16 cellular contexts compared by ENCODE assay signal in the genomic region with DNA sequence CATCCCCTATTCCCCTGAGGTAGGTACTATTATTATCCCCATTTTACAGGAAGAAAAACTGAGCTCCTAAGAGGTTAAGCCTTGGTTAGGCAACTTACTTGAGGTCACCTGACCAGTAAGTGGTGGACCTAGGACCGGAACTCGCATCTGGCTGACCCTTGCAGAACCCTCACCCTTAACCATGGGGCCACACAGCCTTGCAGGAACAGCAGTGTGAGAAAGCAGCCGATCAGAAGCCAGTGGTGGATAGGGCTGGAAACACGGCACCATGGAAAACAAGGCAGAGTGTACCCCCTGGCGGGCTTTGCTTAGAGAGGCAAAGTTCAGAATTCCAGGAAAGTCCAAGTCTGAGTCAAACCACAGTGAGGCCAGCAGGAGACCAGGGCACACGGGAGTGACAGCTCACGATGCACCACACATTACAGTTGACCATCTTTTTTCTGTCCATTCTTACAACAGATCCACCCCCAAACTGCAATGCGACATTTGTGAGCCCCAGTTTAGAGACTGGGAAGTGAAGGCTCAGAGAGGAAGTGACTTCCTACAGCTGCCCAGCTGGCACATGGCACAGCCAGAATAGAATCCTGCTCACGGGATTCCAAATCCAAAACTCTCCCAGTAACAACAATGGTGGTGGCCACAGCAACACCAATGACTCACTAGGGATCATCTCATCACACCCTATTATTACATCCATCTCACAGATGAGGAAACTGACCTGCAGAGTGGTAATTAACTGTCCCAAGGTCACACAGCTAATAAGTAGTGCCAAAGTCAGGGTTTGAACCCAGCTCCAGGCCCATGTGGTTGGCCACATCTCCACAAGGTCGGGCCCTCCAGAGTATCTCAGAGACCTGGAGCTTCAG. TPM values are rescaled to one million over a fixed set of nuclear protein-coding genes. Genes with fewer than 3 reads are reported as not detected.
A peak's percentile ranks its signal among the peaks of the same experiment; 100 is the strongest.
DNase-seq lines count a peak whose midpoint lies in the region; ATAC-seq, FAIRE-seq and TF ChIP-seq lines count a peak whose summit lies in the region.
"Had no signal": no experiment of that assay in that cellular context is flagged by ENCODE, and none has a peak within 500 bp of the region (broad histone marks: within the 10 kb centered on the region; RNA-seq: fewer than 3 reads in every experiment).

No MANE protein-coding gene starts in this region.

- peaks cover 12% of the 10 kb centered on the region; the same call in 1 of the 2 replicates for H3K4me1 ChIP-seq in Caco-2
- peaks cover 31% of the 10 kb centered on the region for H3K4me1 ChIP-seq in PC-9 (replicated peaks; ENCODE audit: insufficient read depth)
- H3K4me1 ChIP-seq in small intestine (ENCODE audit: control insufficient read depth in 2 of 2, insufficient read depth in 1 of 2, low read depth in 1 of 2, low read length in 1 of 2): no peaks in the 10 kb centered on the region

- POLR2A ChIA-PET in Caco-2 (lab: Charles Lee): interaction anchor here (1.0 kb wide), 1 partner anchor 47 kb away, joined by 5 read pairs; a partner anchor contains a TSS
- POLR2A ChIA-PET in PC-9 (lab: Charles Lee; ENCODE audit: unreplicated experiment): no interaction called here

- no peaks in the 10 kb centered on the region for H3K9me2 ChIP-seq in PC-9 (ENCODE audit: insufficient read depth)

- FAIRE-seq in small intestine (lab: Jason Lieb, UNC): no peak

- BruUV-seq in Caco-2 (replicated peaks; lab: Mats Ljungman, UMichigan) (no TSS peak), PC-9 (replicated peaks; lab: Mats Ljungman, UMichigan) (no TSS peak)

- 75 to 83% (median 83%) methylated on average over 10 of the region's 10 CpGs for WGBS in small intestine, 3 donors

- H4K20me1 ChIP-seq in PC-9 (ENCODE audit: insufficient read depth): no peaks in the 10 kb centered on the region

- no peaks in the 10 kb centered on the region for H3K9me3 ChIP-seq in Caco-2
- H3K9me3 ChIP-seq in PC-9 (ENCODE audit: insufficient read depth, low read depth): no peaks in the 10 kb centered on the region; the same call in 1 of the 2 replicates
- H3K9me3 ChIP-seq in small intestine (ENCODE audit: control insufficient read depth, low read depth): no peaks in the 10 kb centered on the region
- H3K9me3 ChIP-seq: heart left ventricle had no signal

- H3K36me3 ChIP-seq in Caco-2 (ENCODE audit: control insufficient read depth, insufficient read depth, low read length): peaks cover 3% of the 10 kb centered on the region
- peaks cover 12% of the 10 kb centered on the region for H3K36me3 ChIP-seq in PC-9 (ENCODE audit: low read depth)
- H3K36me3 ChIP-seq in small intestine (ENCODE audit: control insufficient read depth in 2 of 2, insufficient read depth in 2 of 2, low read length in 2 of 2): peaks cover 0 to 2% of the 10 kb centered on the region in 2 donors

- H3K4me2 ChIP-seq in PC-9: no peak overlapping the region

- CTCF ChIA-PET in Caco-2 (lab: Charles Lee): interaction anchor here (0.5 kb wide), 1 partner anchor 101 kb away, joined by 3 read pairs; no protein-coding TSS in a partner anchor
- CTCF ChIA-PET in PC-9 (lab: Charles Lee): no interaction called here

- no peak overlapping the region for H3K4me3 ChIP-seq in Caco-2 (ENCODE audit: low read depth, low read length)
- no peak overlapping the region for H3K4me3 ChIP-seq in PC-9
- no peak overlapping the region for H3K4me3 ChIP-seq in small intestine (ENCODE audit: low read depth in 1 of 2, low read length in 2 of 2)
- H3K4me3 ChIP-seq: heart left ventricle had no signal

- TF ChIP-seq CTCF in Caco-2 (IDR thresholded peaks at IDR 0.05; ENCODE audit: insufficient read depth in 1 of 2, low read depth in 1 of 2, low read length in 1 of 2, severe bottlenecking in 1 of 2, unreplicated experiment in 1 of 2) (no peak), PC-9 (conservative IDR thresholded peaks at IDR 0.05) (no peak), neural crest cell (conservative IDR thresholded peaks at IDR 0.05) (no peak), glutamatergic neuron (IDR thresholded peaks at IDR 0.05; ENCODE audit: partially characterized antibody, unreplicated experiment) (no peak)

- H2AFZ ChIP-seq in PC-9: no peak overlapping the region

- H3F3A ChIP-seq in PC-9 (ENCODE audit: insufficient read depth, low read depth): peaks cover 29% of the 10 kb centered on the region; the same call in 1 of the 2 replicates

- H3K4me1 Mint-ChIP-seq in Caco-2 (ENCODE audit: low read depth, unreplicated experiment) (peaks cover 7% of the 10 kb centered on the region), neural crest cell (no peaks in the 10 kb centered on the region), glutamatergic neuron (ENCODE audit: low read depth, unreplicated experiment) (no peaks in the 10 kb centered on the region)
- H3K4me1 Mint-ChIP-seq: activated naive CD4-positive, alpha-beta T cell treated with anti-CD3 and anti-CD28 coated beads, Interleukin-2, amount 50 U/mL, for 24 hours; CD4-positive, CD25-positive, alpha-beta regulatory T cell had no signal

- H3K9me3 Mint-ChIP-seq in Caco-2 (ENCODE audit: unreplicated experiment) (no peaks in the 10 kb centered on the region), neural crest cell (no peaks in the 10 kb centered on the region), glutamatergic neuron (ENCODE audit: unreplicated experiment) (peaks cover 1% of the 10 kb centered on the region)
- H3K9me3 Mint-ChIP-seq: activated naive CD4-positive, alpha-beta T cell treated with anti-CD3 and anti-CD28 coated beads, Interleukin-2, amount 50 U/mL, for 24 hours had no signal

- H3K27me3 ChIP-seq in Caco-2 (replicated peaks; ENCODE audit: control insufficient read depth, insufficient read depth, low read length) (no peaks in the 10 kb centered on the region), PC-9 (ENCODE audit: insufficient read depth, low read depth) (no peaks in the 10 kb centered on the region), small intestine (ENCODE audit: control insufficient read depth in 2 of 2, insufficient read depth in 2 of 2, low read length in 2 of 2) (no peaks in the 10 kb centered on the region)
- H3K27me3 ChIP-seq: heart left ventricle had no signal

- peak in 1 of 2 experiments; percentile 30 for DNase-seq in Caco-2
- DNase-seq in PC-9: no peak
- no peak for DNase-seq in epithelial cell of prostate (ENCODE audit: low read depth, low spot score)
- no peak for DNase-seq in neural crest cell (ENCODE audit: low read depth, low spot score)
- DNase-seq in glutamatergic neuron: no peak
- no peak for DNase-seq in small intestine
- no peak for DNase-seq in NOMO-1 treated with DMSO at 0.1 percent for 48 hours (lab: John Stamatoyannopoulos, UW; ENCODE audit: unreplicated experiment)
- DNase-seq: CD4-positive, CD25-positive, alpha-beta regulatory T cell; NCI-H1105; NCI-H510A treated with DMSO at 0.1 percent for 48 hours; occipital lobe; SHP77 had no signal

- H3K27ac Mint-ChIP-seq in Caco-2 (ENCODE audit: unreplicated experiment): peak overlapping the region; percentile 74
- H3K27ac Mint-ChIP-seq in neural crest cell (ENCODE audit: unreplicated experiment): peak overlapping the region; percentile 40
- H3K27ac Mint-ChIP-seq in glutamatergic neuron (ENCODE audit: unreplicated experiment): no peak overlapping the region
- H3K27ac Mint-ChIP-seq: activated naive CD4-positive, alpha-beta T cell treated with anti-CD3 and anti-CD28 coated beads, Interleukin-2, amount 50 U/mL, for 24 hours had no signal

- no peak for ATAC-seq in GM21576 (IDR thresholded peaks at IDR 0.05; ENCODE audit: unreplicated experiment)
- ATAC-seq: heart left ventricle had no signal

- H3K4me3 Mint-ChIP-seq in Caco-2 (ENCODE audit: unreplicated experiment): no peak overlapping the region
- no peak overlapping the region for H3K4me3 Mint-ChIP-seq in neural crest cell
- H3K4me3 Mint-ChIP-seq in glutamatergic neuron (ENCODE audit: unreplicated experiment): no peak overlapping the region
- H3K4me3 Mint-ChIP-seq: activated naive CD4-positive, alpha-beta T cell treated with anti-CD3 and anti-CD28 coated beads, Interleukin-2, amount 50 U/mL, for 24 hours; CD4-positive, CD25-positive, alpha-beta regulatory T cell had no signal

- H3K27ac ChIP-seq in PC-9 (peak overlapping the region; percentile 43), epithelial cell of prostate (peak overlapping the region; percentile 30), small intestine (ENCODE audit: low read depth in 1 of 2, low read length in 1 of 2) (no peak overlapping the region)
- H3K27ac ChIP-seq: heart left ventricle, HL-60 had no signal

- intact Hi-C loops in Caco-2 (cut with micrococcal nuclease; ENCODE audit: unreplicated experiment) (no loop called here), PC-9 (cut with micrococcal nuclease; ENCODE audit: unreplicated experiment) (no loop called here)

- H3K27me3 Mint-ChIP-seq in Caco-2 (ENCODE audit: insufficient read depth, unreplicated experiment): no peaks in the 10 kb centered on the region
- no peaks in the 10 kb centered on the region for H3K27me3 Mint-ChIP-seq in neural crest cell (ENCODE audit: low read depth)
- H3K27me3 Mint-ChIP-seq in glutamatergic neuron (ENCODE audit: unreplicated experiment): peaks cover 2% of the 10 kb centered on the region
- H3K27me3 Mint-ChIP-seq: activated naive CD4-positive, alpha-beta T cell treated with anti-CD3 and anti-CD28 coated beads, Interleukin-2, amount 50 U/mL, for 24 hours had no signal

- peaks cover 3% of the 10 kb centered on the region; the same call in 1 of the 2 replicates for H3K79me2 ChIP-seq in PC-9 (ENCODE audit: low read depth)

- H3K36me3 Mint-ChIP-seq in Caco-2 (ENCODE audit: insufficient read depth, unreplicated experiment) (peaks cover 51% of the 10 kb centered on the region), neural crest cell (ENCODE audit: low read depth) (no peaks in the 10 kb centered on the region), glutamatergic neuron (ENCODE audit: unreplicated experiment) (no peaks in the 10 kb centered on the region)
- H3K36me3 Mint-ChIP-seq: activated naive CD4-positive, alpha-beta T cell treated with anti-CD3 and anti-CD28 coated beads, Interleukin-2, amount 50 U/mL, for 24 hours; CD4-positive, CD25-positive, alpha-beta regulatory T cell had no signal

RNA-seq across cellular contexts. Expression of a gene that starts 20.3 kb away (rescaled TPM):
- total RNA-seq in Caco-2 (2022) (103 and 108 TPM in 2 replicates), PC-9 (2021) (52.5 and 65.5 TPM in 2 replicates), neural crest cell (25.1 TPM in 2 replicates), glutamatergic neuron (ENCODE audit: unreplicated experiment) (0.76 TPM)
- polyA plus RNA-seq in small intestine: 100 to 1,000 TPM in 2 of 3 donors, 10 to 100 TPM in 1; 12.8 to 237 (median 173) TPM
- polyA plus RNA-seq: CD4-positive, CD25-positive, alpha-beta regulatory T cell had no signal

RNA-seq across cellular contexts. Expression of a gene that starts 46.4 kb away (rescaled TPM):
- total RNA-seq in Caco-2 (2022): 31.8 and 32.4 TPM in 2 replicates
- total RNA-seq in PC-9 (2021): 25.9 and 27.7 TPM in 2 replicates
- 42.1 and 47.4 TPM in 2 replicates for total RNA-seq in neural crest cell
- 74.4 TPM for total RNA-seq in glutamatergic neuron (ENCODE audit: unreplicated experiment)
- polyA plus RNA-seq in small intestine: 10 to 100 TPM in 1 of 3 donors, 1 to 10 TPM in 2; 9.6 to 19.3 (median 9.7) TPM

Comparison
In these comparisons a context has a peak if more than half of its experiments do, and no peak if none do; other contexts are left out.
1. H3K27ac ChIP-seq: peak in PC-9 (single experiment) and epithelial cell of prostate (single experiment); none in small intestine (0 of 2).
2. RNA of a gene that starts 20.3 kb away (total RNA-seq): 103 to 108 TPM in Caco-2, 52.5 to 65.5 TPM in PC-9 and 25.1 TPM in neural crest cell; 0.76 TPM in glutamatergic neuron (single experiment); every median in the first group is over 10 times any median in the second.